Comparison of ENCODE assay signal across 17 cellular contexts in genomic region chr1:62735491-62736171, GRCh38. TPM values are rescaled to one million over a fixed set of nuclear protein-coding genes. Genes with fewer than 3 reads are reported as not detected.
DNase-seq lines count a peak whose midpoint lies in the region; ATAC-seq and TF ChIP-seq lines count a peak whose summit lies in the region.
"Had no signal": no experiment of that assay in that cellular context is flagged by ENCODE, and none has a peak within 500 bp of the region (broad histone marks: within the 10 kb centered on the region; RNA-seq: fewer than 3 reads in every experiment).

No MANE protein-coding gene starts in this region.

- peaks cover 4% of the 10 kb centered on the region for H3K27me3 Mint-ChIP-seq in nephron progenitor cell (ENCODE audit: low read depth, poor library complexity)

- no peak overlapping the region for H3K9ac ChIP-seq in PC-3 (ENCODE audit: low read length)

- no peak overlapping the region for H3K4me3 ChIP-seq in PC-3 (ENCODE audit: low read length)
- H3K4me3 ChIP-seq in fibroblast of mammary gland (ENCODE audit: control insufficient read depth, low read depth, low read length) = no peak overlapping the region
- H3K4me3 ChIP-seq: gastrocnemius medialis, left lung, SJCRH30 had no signal

- in situ Hi-C loops in KBM-7 (cut with MboI; ENCODE audit: low pct_unique_long_range_greater_than_20kb, low sequenced_read_pairs) = loop anchor here (25.0 kb wide), 1 partner anchor 223 kb away; no protein-coding TSS in a partner anchor

- no peaks in the 10 kb centered on the region for H3K79me2 ChIP-seq in PC-3 (ENCODE audit: low read length)

- H3K36me3 ChIP-seq in PC-3 (ENCODE audit: low read depth, low read length) = no peaks in the 10 kb centered on the region
- H3K36me3 ChIP-seq: gastrocnemius medialis, left lung, neutrophil, SJCRH30 had no signal

- TF ChIP-seq CTCF in PC-3 (conservative IDR thresholded peaks at IDR 0.05; ENCODE audit: low read depth, low read length) = no peak
- no peak for TF ChIP-seq CTCF in fibroblast of mammary gland (conservative IDR thresholded peaks at IDR 0.05; ENCODE audit: control insufficient read depth, insufficient read depth, low read depth, low read length)
- TF ChIP-seq CTCF in nephron progenitor cell (IDR thresholded peaks at IDR 0.05) = no peak

- no peaks in the 10 kb centered on the region for H3K9me2 ChIP-seq in PC-3 (replicated peaks; ENCODE audit: low read length)

- no peak overlapping the region for H3K27ac ChIP-seq in PC-3 (ENCODE audit: low read length)
- H3K27ac ChIP-seq: gastrocnemius medialis, left lung, neutrophil, SJCRH30 had no signal

- H3K36me3 Mint-ChIP-seq in nephron progenitor cell (ENCODE audit: low read depth) = peaks cover 19% of the 10 kb centered on the region

- intact Hi-C loops in PC-3 (cut with micrococcal nuclease) = no loop called here

- no peak overlapping the region for H2AFZ ChIP-seq in PC-3 (ENCODE audit: low read length)

- peaks cover 7% of the 10 kb centered on the region for H3K4me1 ChIP-seq in PC-3 (ENCODE audit: insufficient read depth, low read length)
- H3K4me1 ChIP-seq: gastrocnemius medialis, left lung, SJCRH30 had no signal

- H3K4me2 ChIP-seq in PC-3 (ENCODE audit: low read length) = 0 out of 2 replicates have a peak overlapping the region, but pooled peaks have one; percentile 1

- POLR2A ChIA-PET in PC-3 (lab: Charles Lee; ENCODE audit: unreplicated experiment) = interaction anchor here (0.6 to 0.7 kb wide), 2 partner anchors 59 to 234 kb away, joined by 3 to 8 read pairs; no protein-coding TSS in a partner anchor

- no TSS peak for BruUV-seq in PC-3 (replicated peaks; lab: Mats Ljungman, UMichigan)

- DNase-seq in EH (ENCODE audit: low read depth) (peak; percentile 86), PC-3 (peak; percentile 57), fibroblast of mammary gland (ENCODE audit: low read depth) (peak; percentile 72), nephron progenitor cell (no peak), NCI-H2171 (lab: John Stamatoyannopoulos, UW) (no peak), KBM-7 (no peak)
- DNase-seq in activated naive CD4-positive, alpha-beta T cell (lab: John Stamatoyannopoulos, UW) = no peak
- DNase-seq: activated T-cell treated with anti-CD3 and anti-CD28 coated beads, Interleukin-2, amount 50 U/mL, for 1 hour; caudate nucleus; CD4-positive, alpha-beta T cell; gastrocnemius medialis; left lung; NCI-H1048; NCI-H526 treated with DMSO at 0.1 percent for 48 hours; SJCRH30 had no signal

- H4K20me1 ChIP-seq in PC-3 (ENCODE audit: low read length) = no peaks in the 10 kb centered on the region

- ATAC-seq in PC-3 = peak; percentile 29
- ATAC-seq in GM18870 (IDR thresholded peaks at IDR 0.05; ENCODE audit: unreplicated experiment) = no peak
- ATAC-seq: gastrocnemius medialis, left lung had no signal

- CTCF ChIA-PET in PC-3 (lab: Charles Lee) = no interaction called here

- H3K27me3 ChIP-seq in PC-3 (ENCODE audit: low read length) = no peaks in the 10 kb centered on the region
- H3K27me3 ChIP-seq: gastrocnemius medialis, left lung, neutrophil, SJCRH30 had no signal

- H3F3A ChIP-seq in PC-3 (ENCODE audit: low read length, unreplicated experiment) = no peaks in the 10 kb centered on the region

- H3K4me3 Mint-ChIP-seq in nephron progenitor cell = no peak overlapping the region
- H3K4me3 Mint-ChIP-seq: CD4-positive, alpha-beta T cell had no signal

- H3K27ac Mint-ChIP-seq in nephron progenitor cell = peak overlapping the region; percentile 3
- H3K27ac Mint-ChIP-seq: CD4-positive, alpha-beta T cell had no signal

- no peaks in the 10 kb centered on the region for H3K9me3 ChIP-seq in PC-3 (ENCODE audit: low read length)
- H3K9me3 ChIP-seq: gastrocnemius medialis, left lung, neutrophil, SJCRH30 had no signal

- peaks cover 14% of the 10 kb centered on the region for H3K9me3 Mint-ChIP-seq in nephron progenitor cell
- H3K9me3 Mint-ChIP-seq: CD4-positive, alpha-beta T cell had no signal

- peaks cover 8% of the 10 kb centered on the region for H3K4me1 Mint-ChIP-seq in nephron progenitor cell

RNA-seq across cellular contexts. Expression of gene DOCK7, which starts 47.4 kb away (rescaled TPM):
- total RNA-seq in PC-3 (2014; rRNA removed) = 70.1 and 81.4 TPM in 2 replicates

RNA-seq across cellular contexts. Expression of gene ATG4C, which starts 48.3 kb away (rescaled TPM):
- 6.0 and 8.8 TPM in 2 replicates for total RNA-seq in PC-3 (2014; rRNA removed)

Comparison
In these comparisons a context has a peak if more than half of its experiments do, and no peak if none do; other contexts are left out.
1. DNase-seq: peak in EH (single experiment), PC-3 (single experiment) and fibroblast of mammary gland (single experiment); none in nephron progenitor cell (single experiment), NCI-H2171 (single experiment), KBM-7 (single experiment) and activated naive CD4-positive, alpha-beta T cell (0 of 4).